Comparison of ENCODE assay signal across 1 cellular context in the genomic region with DNA sequence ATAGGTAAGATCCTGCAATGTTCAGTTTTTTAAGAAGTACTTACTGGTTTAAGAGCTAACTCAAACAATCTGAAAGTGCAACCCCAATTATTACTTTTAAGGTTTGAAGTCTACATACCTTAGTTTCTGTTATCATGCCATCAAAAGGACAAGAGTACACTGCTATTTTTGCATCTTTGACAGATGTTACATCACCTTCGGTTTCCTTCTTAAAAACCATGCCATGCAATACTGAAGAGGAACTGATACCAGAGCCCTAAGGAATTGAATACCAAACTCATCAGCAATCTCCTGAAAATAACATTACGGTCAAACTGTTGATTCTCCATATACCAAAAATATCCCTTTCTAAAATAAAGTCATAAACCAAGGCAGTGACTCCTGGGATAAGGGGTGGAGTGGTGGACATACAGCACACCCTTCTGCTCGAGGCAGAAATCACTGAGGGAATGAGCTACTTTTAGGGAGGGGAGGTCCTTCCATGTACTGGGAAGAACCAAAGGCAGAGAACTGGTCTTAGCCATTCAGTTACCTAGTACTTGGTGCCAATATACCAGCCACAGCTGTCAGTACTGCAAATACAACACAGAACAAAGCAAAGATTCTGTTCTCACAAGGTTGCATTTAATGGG.
TF ChIP-seq lines count a peak whose summit lies in the region.

No MANE protein-coding gene starts in this region.

TF ChIP-seq in GM23338, 12 proteins besides CTCF, POLR2A, EP300 and RAD21 (continued from another document):
- TF ChIP-seq, protein P1, sequence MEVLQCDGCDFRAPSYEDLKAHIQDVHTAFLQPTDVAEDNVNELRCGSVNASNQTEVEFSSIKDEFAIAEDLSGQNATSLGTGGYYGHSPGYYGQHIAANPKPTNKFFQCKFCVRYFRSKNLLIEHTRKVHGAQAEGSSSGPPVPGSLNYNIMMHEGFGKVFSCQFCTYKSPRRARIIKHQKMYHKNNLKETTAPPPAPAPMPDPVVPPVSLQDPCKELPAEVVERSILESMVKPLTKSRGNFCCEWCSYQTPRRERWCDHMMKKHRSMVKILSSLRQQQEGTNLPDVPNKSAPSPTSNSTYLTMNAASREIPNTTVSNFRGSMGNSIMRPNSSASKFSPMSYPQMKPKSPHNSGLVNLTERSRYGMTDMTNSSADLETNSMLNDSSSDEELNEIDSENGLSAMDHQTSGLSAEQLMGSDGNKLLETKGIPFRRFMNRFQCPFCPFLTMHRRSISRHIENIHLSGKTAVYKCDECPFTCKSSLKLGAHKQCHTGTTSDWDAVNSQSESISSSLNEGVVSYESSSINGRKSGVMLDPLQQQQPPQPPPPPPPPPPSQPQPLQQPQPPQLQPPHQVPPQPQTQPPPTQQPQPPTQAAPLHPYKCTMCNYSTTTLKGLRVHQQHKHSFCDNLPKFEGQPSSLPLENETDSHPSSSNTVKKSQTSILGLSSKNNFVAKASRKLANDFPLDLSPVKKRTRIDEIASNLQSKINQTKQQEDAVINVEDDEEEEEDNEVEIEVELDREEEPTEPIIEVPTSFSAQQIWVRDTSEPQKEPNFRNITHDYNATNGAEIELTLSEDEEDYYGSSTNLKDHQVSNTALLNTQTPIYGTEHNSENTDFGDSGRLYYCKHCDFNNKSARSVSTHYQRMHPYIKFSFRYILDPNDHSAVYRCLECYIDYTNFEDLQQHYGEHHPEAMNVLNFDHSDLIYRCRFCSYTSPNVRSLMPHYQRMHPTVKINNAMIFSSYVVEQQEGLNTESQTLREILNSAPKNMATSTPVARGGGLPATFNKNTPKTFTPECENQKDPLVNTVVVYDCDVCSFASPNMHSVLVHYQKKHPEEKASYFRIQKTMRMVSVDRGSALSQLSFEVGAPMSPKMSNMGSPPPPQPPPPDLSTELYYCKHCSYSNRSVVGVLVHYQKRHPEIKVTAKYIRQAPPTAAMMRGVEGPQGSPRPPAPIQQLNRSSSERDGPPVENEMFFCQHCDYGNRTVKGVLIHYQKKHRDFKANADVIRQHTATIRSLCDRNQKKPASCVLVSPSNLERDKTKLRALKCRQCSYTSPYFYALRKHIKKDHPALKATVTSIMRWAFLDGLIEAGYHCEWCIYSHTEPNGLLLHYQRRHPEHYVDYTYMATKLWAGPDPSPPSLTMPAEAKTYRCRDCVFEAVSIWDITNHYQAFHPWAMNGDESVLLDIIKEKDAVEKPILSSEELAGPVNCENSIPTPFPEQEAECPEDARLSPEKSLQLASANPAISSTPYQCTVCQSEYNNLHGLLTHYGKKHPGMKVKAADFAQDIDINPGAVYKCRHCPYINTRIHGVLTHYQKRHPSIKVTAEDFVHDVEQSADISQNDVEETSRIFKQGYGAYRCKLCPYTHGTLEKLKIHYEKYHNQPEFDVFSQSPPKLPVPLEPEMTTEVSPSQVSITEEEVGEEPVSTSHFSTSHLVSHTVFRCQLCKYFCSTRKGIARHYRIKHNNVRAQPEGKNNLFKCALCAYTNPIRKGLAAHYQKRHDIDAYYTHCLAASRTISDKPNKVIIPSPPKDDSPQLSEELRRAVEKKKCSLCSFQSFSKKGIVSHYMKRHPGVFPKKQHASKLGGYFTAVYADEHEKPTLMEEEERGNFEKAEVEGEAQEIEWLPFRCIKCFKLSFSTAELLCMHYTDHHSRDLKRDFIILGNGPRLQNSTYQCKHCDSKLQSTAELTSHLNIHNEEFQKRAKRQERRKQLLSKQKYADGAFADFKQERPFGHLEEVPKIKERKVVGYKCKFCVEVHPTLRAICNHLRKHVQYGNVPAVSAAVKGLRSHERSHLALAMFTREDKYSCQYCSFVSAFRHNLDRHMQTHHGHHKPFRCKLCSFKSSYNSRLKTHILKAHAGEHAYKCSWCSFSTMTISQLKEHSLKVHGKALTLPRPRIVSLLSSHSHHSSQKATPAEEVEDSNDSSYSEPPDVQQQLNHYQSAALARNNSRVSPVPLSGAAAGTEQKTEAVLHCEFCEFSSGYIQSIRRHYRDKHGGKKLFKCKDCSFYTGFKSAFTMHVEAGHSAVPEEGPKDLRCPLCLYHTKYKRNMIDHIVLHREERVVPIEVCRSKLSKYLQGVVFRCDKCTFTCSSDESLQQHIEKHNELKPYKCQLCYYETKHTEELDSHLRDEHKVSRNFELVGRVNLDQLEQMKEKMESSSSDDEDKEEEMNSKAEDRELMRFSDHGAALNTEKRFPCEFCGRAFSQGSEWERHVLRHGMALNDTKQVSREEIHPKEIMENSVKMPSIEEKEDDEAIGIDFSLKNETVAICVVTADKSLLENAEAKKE (CRISPR knock-in tag; IDR thresholded peaks at IDR 0.05): no peak
- TF ChIP-seq STAT1 (IDR thresholded peaks at IDR 0.05; ENCODE audit: unreplicated experiment) (no peak), EZH2phosphoT487 (IDR thresholded peaks at IDR 0.05; ENCODE audit: unreplicated experiment) (no peak)
